16 cellular contexts compared by ENCODE assay signal in genomic region chr2:56014075-56014730, GRCh38.
DNase-seq lines count a peak whose midpoint lies in the region; ATAC-seq and TF ChIP-seq lines count a peak whose summit lies in the region.
"Had no signal": no experiment of that assay in that cellular context is flagged by ENCODE, and none has a peak within 500 bp of the region (broad histone marks: within the 10 kb centered on the region; RNA-seq: fewer than 3 reads in every experiment).

No MANE protein-coding gene starts in this region.

- H3K4me1 ChIP-seq in PC-3 (ENCODE audit: insufficient read depth, low read length) (peaks cover 4% of the 10 kb centered on the region; the same call in 1 of the 2 replicates), mammary epithelial cell (ENCODE audit: insufficient read depth, low read length) (no peaks in the 10 kb centered on the region)

- no peaks in the 10 kb centered on the region for H3K27me3 ChIP-seq in PC-3 (ENCODE audit: low read length)
- no peaks in the 10 kb centered on the region for H3K27me3 ChIP-seq in neural cell (ENCODE audit: insufficient read depth, low read depth, low read length)
- H3K27me3 ChIP-seq in mammary epithelial cell (ENCODE audit: insufficient read depth, low read length) = no peaks in the 10 kb centered on the region
- H3K27me3 ChIP-seq: SJSA1 had no signal

- no peak for TF ChIP-seq RAD21 in neural cell (conservative IDR thresholded peaks at IDR 0.05)

- ATAC-seq in PC-3 = no peak
- no peak for ATAC-seq in GM18502 (IDR thresholded peaks at IDR 0.05; ENCODE audit: poor library complexity, unreplicated experiment)
- ATAC-seq: stimulated activated naive CD8-positive, alpha-beta T cell treated with anti-CD3 and anti-CD28 coated beads, Interleukin-15, Interleukin-2, amounts not matched to agents 100 U/mL and 50 U/mL, for 24 hours had no signal

- CTCF ChIA-PET in PC-3 (lab: Charles Lee) = no interaction called here
- CTCF ChIA-PET in mammary epithelial cell (lab: Charles Lee; ENCODE audit: low non-redundant PET) = interaction anchor here (0.6 kb wide), 1 partner anchor 116 kb away, joined by 3 read pairs; no protein-coding TSS in a partner anchor

- H4K20me1 ChIP-seq in PC-3 (ENCODE audit: low read length) (no peaks in the 10 kb centered on the region), neural cell (ENCODE audit: insufficient read depth) (no peaks in the 10 kb centered on the region), mammary epithelial cell (ENCODE audit: insufficient read depth, low read length) (no peaks in the 10 kb centered on the region)

- H3K4me3 ChIP-seq in PC-3 (ENCODE audit: low read length) = no peak overlapping the region
- peak overlapping the region; percentile 39 for H3K4me3 ChIP-seq in neural cell (ENCODE audit: low read length)
- H3K4me3 ChIP-seq in mammary epithelial cell (replicated peaks in 1 of 3; ENCODE audit: insufficient read depth in 1 of 3, low read depth in 2 of 3, low read length in 3 of 3) = no peak overlapping the region
- H3K4me3 ChIP-seq: dorsolateral prefrontal cortex, SJSA1, skin epidermis had no signal

- 79% methylated on average over 7 of the region's 7 CpGs for WGBS in mammary epithelial cell (ENCODE audit: low coverage, missing lambda C conversion rate)

- H3F3A ChIP-seq in PC-3 (ENCODE audit: low read length, unreplicated experiment) (no peaks in the 10 kb centered on the region), neural cell (ENCODE audit: insufficient read depth, low read length, poor library complexity, severe bottlenecking) (peaks cover 6% of the 10 kb centered on the region)

- H3K27ac ChIP-seq in PC-3 (ENCODE audit: low read length) (no peak overlapping the region), neural cell (ENCODE audit: low read length) (peak overlapping the region; percentile 37), mammary epithelial cell (ENCODE audit: insufficient read depth, low read depth, low read length) (no peak overlapping the region)
- H3K27ac ChIP-seq: dorsolateral prefrontal cortex, SJSA1 had no signal

- intact Hi-C loops in PC-3 (cut with micrococcal nuclease) = loop anchor here (5.0 kb wide), 1 partner anchor 118 kb away; no protein-coding TSS in a partner anchor
- intact Hi-C loops in mammary epithelial cell (cut with micrococcal nuclease) = no loop called here
- intact Hi-C loops in activated T-helper 2 cell treated with anti-CD3 and anti-CD28 coated beads, Interferon-gamma antibody, Interleukin-2, Interleukin-4, amounts not matched to agents 10 μg/mL and 5 μg/mL and 100 μg/mL, durations not matched to agents 14 hours and 24 hours and 36 hours (cut with micrococcal nuclease) = loop anchor here (5.0 kb wide), 1 partner anchor 297 kb away; no protein-coding TSS in a partner anchor

- no peak overlapping the region for H3K9ac ChIP-seq in PC-3 (ENCODE audit: low read length)
- H3K9ac ChIP-seq in neural cell (ENCODE audit: low read length) = peak overlapping the region; percentile 35
- H3K9ac ChIP-seq in mammary epithelial cell (ENCODE audit: insufficient read depth, low read length) = no peak overlapping the region

- H3K4me3 Mint-ChIP-seq in activated T-helper 2 cell treated with anti-CD3 and anti-CD28 coated beads, Interferon-gamma antibody, Interleukin-2, Interleukin-4, amounts not matched to agents 10 μg/mL and 5 μg/mL and 100 μg/mL, durations not matched to agents 14 hours and 24 hours and 36 hours (ENCODE audit: low read depth) = no peak overlapping the region
- H3K4me3 Mint-ChIP-seq: CD14-positive monocyte, IgD-negative memory B cell had no signal

- H3K4me1 Mint-ChIP-seq in activated T-helper 2 cell treated with anti-CD3 and anti-CD28 coated beads, Interferon-gamma antibody, Interleukin-2, Interleukin-4, amounts not matched to agents 10 μg/mL and 5 μg/mL and 100 μg/mL, durations not matched to agents 14 hours and 24 hours and 36 hours (ENCODE audit: low read depth) = no peaks in the 10 kb centered on the region
- H3K4me1 Mint-ChIP-seq: CD14-positive monocyte had no signal

- in situ Hi-C loops in mammary epithelial cell (cut with MboI; ENCODE audit: low sequenced_read_pairs in 2 of 2) = loop anchor here in 1 of 2 donors (10.0 kb wide), 1 partner anchor 299 kb away; no protein-coding TSS in a partner anchor

- POLR2A ChIA-PET in PC-3 (lab: Charles Lee; ENCODE audit: unreplicated experiment) = no interaction called here

- H3K9me3 ChIP-seq in PC-3 (ENCODE audit: low read length) (no peaks in the 10 kb centered on the region), neural cell (ENCODE audit: low read length) (no peaks in the 10 kb centered on the region), mammary epithelial cell (replicated peaks; ENCODE audit: insufficient read depth, low read length) (no peaks in the 10 kb centered on the region)
- H3K9me3 ChIP-seq: SJSA1 had no signal

- H3K4me2 ChIP-seq in PC-3 (ENCODE audit: low read length) (no peak overlapping the region), neural cell (ENCODE audit: low read length) (peak overlapping the region; percentile 20), mammary epithelial cell (ENCODE audit: insufficient read depth, low read depth, low read length) (no peak overlapping the region)

- peak; percentile 47 for DNase-seq in MV-4-11 (lab: John Stamatoyannopoulos, UW)
- peak; percentile 80 for DNase-seq in NCI-H2171 (lab: John Stamatoyannopoulos, UW)
- no peak for DNase-seq in PC-3
- DNase-seq in mammary epithelial cell = no peak
- DNase-seq in activated T-helper 2 cell treated with anti-CD3 and anti-CD28 coated beads, Interferon-gamma antibody, Interleukin-2, Interleukin-4, amounts not matched to agents 10 μg/mL and 5 μg/mL and 100 μg/mL, durations not matched to agents 14 hours and 24 hours and 36 hours (ENCODE audit: low spot score) = no peak
- DNase-seq in T-helper 1 cell = no peak
- DNase-seq: activated effector memory CD4-positive, alpha-beta T cell treated with anti-CD3 and anti-CD28 coated beads, Interleukin-2, amount 50 U/mL, for 16 hours; dorsolateral prefrontal cortex; NCI-H2029; stimulated activated naive CD8-positive, alpha-beta T cell treated with anti-CD3 and anti-CD28 coated beads, Interleukin-15, Interleukin-2, amounts not matched to agents 100 U/mL and 50 U/mL, for 24 hours had no signal

- no peaks in the 10 kb centered on the region for H3K27me3 Mint-ChIP-seq in activated T-helper 2 cell treated with anti-CD3 and anti-CD28 coated beads, Interferon-gamma antibody, Interleukin-2, Interleukin-4, amounts not matched to agents 10 μg/mL and 5 μg/mL and 100 μg/mL, durations not matched to agents 14 hours and 24 hours and 36 hours (ENCODE audit: low read depth)

- H2AFZ ChIP-seq in PC-3 (ENCODE audit: low read length) (peak overlapping the region; percentile 38; the same call in 1 of the 2 replicates), neural cell (ENCODE audit: low read depth, low read length) (no peak overlapping the region), mammary epithelial cell (ENCODE audit: low read depth, low read length) (no peak overlapping the region)

- peak; percentile 80 for TF ChIP-seq EP300 in neural cell (conservative IDR thresholded peaks at IDR 0.05; ENCODE audit: poor library complexity, severe bottlenecking)

- H3K79me2 ChIP-seq in PC-3 (ENCODE audit: low read length) (no peaks in the 10 kb centered on the region), neural cell (replicated peaks; ENCODE audit: insufficient read depth, low read length) (peaks cover 27% of the 10 kb centered on the region), mammary epithelial cell (ENCODE audit: insufficient read depth, low read length) (no peaks in the 10 kb centered on the region)

- no peaks in the 10 kb centered on the region for H3K36me3 Mint-ChIP-seq in activated T-helper 2 cell treated with anti-CD3 and anti-CD28 coated beads, Interferon-gamma antibody, Interleukin-2, Interleukin-4, amounts not matched to agents 10 μg/mL and 5 μg/mL and 100 μg/mL, durations not matched to agents 14 hours and 24 hours and 36 hours (ENCODE audit: low read depth)
- H3K36me3 Mint-ChIP-seq: CD14-positive monocyte, IgD-negative memory B cell had no signal

- BruUV-seq in PC-3 (replicated peaks; lab: Mats Ljungman, UMichigan) (no TSS peak), mammary epithelial cell (replicated peaks; lab: Mats Ljungman, UMichigan) (no TSS peak)

- TF ChIP-seq CTCF in PC-3 (conservative IDR thresholded peaks at IDR 0.05; ENCODE audit: low read depth, low read length) = no peak
- TF ChIP-seq CTCF in neural cell (IDR thresholded peaks at IDR 0.05; ENCODE audit: poor library complexity, severe bottlenecking) = no peak
- TF ChIP-seq CTCF in mammary epithelial cell (conservative IDR thresholded peaks at IDR 0.05 in 1 of 2, IDR thresholded peaks at IDR 0.05 in 1 of 2; ENCODE audit: extremely low read depth in 1 of 2, insufficient read depth in 1 of 2, low read depth in 1 of 2, low read length in 2 of 2) = no peak

- H3K36me3 ChIP-seq in PC-3 (ENCODE audit: low read depth, low read length) = no peaks in the 10 kb centered on the region
- H3K36me3 ChIP-seq in neural cell (ENCODE audit: insufficient read depth, low read length) = no peaks in the 10 kb centered on the region
- H3K36me3 ChIP-seq in mammary epithelial cell (ENCODE audit: insufficient read depth, low read length) = no peaks in the 10 kb centered on the region
- H3K36me3 ChIP-seq: SJSA1 had no signal

- H3K27ac Mint-ChIP-seq in activated T-helper 2 cell treated with anti-CD3 and anti-CD28 coated beads, Interferon-gamma antibody, Interleukin-2, Interleukin-4, amounts not matched to agents 10 μg/mL and 5 μg/mL and 100 μg/mL, durations not matched to agents 14 hours and 24 hours and 36 hours = no peak overlapping the region
- H3K27ac Mint-ChIP-seq: CD14-positive monocyte, IgD-negative memory B cell had no signal

- H3K9me3 Mint-ChIP-seq in activated T-helper 2 cell treated with anti-CD3 and anti-CD28 coated beads, Interferon-gamma antibody, Interleukin-2, Interleukin-4, amounts not matched to agents 10 μg/mL and 5 μg/mL and 100 μg/mL, durations not matched to agents 14 hours and 24 hours and 36 hours = no peaks in the 10 kb centered on the region
- H3K9me3 Mint-ChIP-seq: CD14-positive monocyte had no signal

- dilution Hi-C loops in mammary epithelial cell (cut with HindIII; ENCODE audit: low sequenced_read_pairs) = no loop called here

- no peaks in the 10 kb centered on the region for H3K9me2 ChIP-seq in PC-3 (replicated peaks; ENCODE audit: low read length)
- H3K9me2 ChIP-seq in neural cell (ENCODE audit: insufficient read depth, low read length) = no peaks in the 10 kb centered on the region

TF ChIP-seq in neural cell, 6 proteins besides CTCF, POLR2A, EP300 and RAD21:
- TF ChIP-seq POLR2AphosphoS5 (IDR thresholded peaks at IDR 0.05) (peak; percentile 70), TAF1 (IDR thresholded peaks at IDR 0.05; ENCODE audit: low read depth) (no peak), EZH2 (IDR thresholded peaks at IDR 0.05; ENCODE audit: borderline replicate concordance, insufficient read depth, low read length, poor library complexity, severe bottlenecking) (no peak)

Comparison
In these comparisons a context has a peak if more than half of its experiments do, and no peak if none do; other contexts are left out.
1. DNase-seq: peak in MV-4-11 (single experiment) and NCI-H2171 (single experiment); none in PC-3 (single experiment), mammary epithelial cell (single experiment), activated T-helper 2 cell treated with anti-CD3 and anti-CD28 coated beads, Interferon-gamma antibody, Interleukin-2, Interleukin-4, amounts not matched to agents 10 μg/mL and 5 μg/mL and 100 μg/mL, durations not matched to agents 14 hours and 24 hours and 36 hours (single experiment) and T-helper 1 cell (0 of 5).